In genomic region chr1:47592296-47592975, GRCh38 we compare ENCODE assay signal across 16 cellular contexts.
DNase-seq lines count a peak whose midpoint lies in the region; ATAC-seq and TF ChIP-seq lines count a peak whose summit lies in the region.
"Had no signal": no experiment of that assay in that cellular context is flagged by ENCODE, and none has a peak within 500 bp of the region (broad histone marks: within the 10 kb centered on the region; RNA-seq: fewer than 3 reads in every experiment).

No MANE protein-coding gene starts in this region.

- in situ Hi-C loops in ACHN (cut with HindIII; ENCODE audit: low pct_ligation_motif_present, low pct_unique_long_range_greater_than_20kb, low sequenced_read_pairs) = no loop called here

- no peak for ATAC-seq in activated CD8-positive, alpha-beta T cell treated with anti-CD3 and anti-CD28 coated beads, Interleukin-2, amount 10 ng/mL, durations not matched to agents 7 days and 5 days
- ATAC-seq in activated CD8-positive, alpha-beta T cell treated with anti-CD3 and anti-CD28 coated beads for 36 hours = no peak
- ATAC-seq in foreskin keratinocyte (peak; percentile 3), HG03565 (IDR thresholded peaks at IDR 0.05; ENCODE audit: unreplicated experiment) (no peak), Right ventricle myocardium inferior (no peak)
- ATAC-seq: Panc1, pancreas had no signal

- no peak overlapping the region for H3K4me3 Mint-ChIP-seq in activated CD8-positive, alpha-beta T cell treated with anti-CD3 and anti-CD28 coated beads, Interleukin-2, amount 10 ng/mL, durations not matched to agents 7 days and 5 days
- no peak overlapping the region for H3K4me3 Mint-ChIP-seq in activated CD8-positive, alpha-beta T cell treated with anti-CD3 and anti-CD28 coated beads for 36 hours
- H3K4me3 Mint-ChIP-seq in progenitor cell of endocrine pancreas (ENCODE audit: low read depth) = peak overlapping the region; percentile 43
- H3K4me3 Mint-ChIP-seq: memory B cell had no signal

- H3K4me1 Mint-ChIP-seq in activated CD8-positive, alpha-beta T cell treated with anti-CD3 and anti-CD28 coated beads, Interleukin-2, amount 10 ng/mL, durations not matched to agents 7 days and 5 days (ENCODE audit: low read depth) = no peaks in the 10 kb centered on the region
- H3K4me1 Mint-ChIP-seq in activated CD8-positive, alpha-beta T cell treated with anti-CD3 and anti-CD28 coated beads for 36 hours (ENCODE audit: low read depth) = no peaks in the 10 kb centered on the region
- H3K4me1 Mint-ChIP-seq in progenitor cell of endocrine pancreas (ENCODE audit: low read depth) = peaks cover 3% of the 10 kb centered on the region
- H3K4me1 Mint-ChIP-seq: memory B cell had no signal

- intact Hi-C loops in activated CD8-positive, alpha-beta T cell treated with anti-CD3 and anti-CD28 coated beads for 36 hours (cut with micrococcal nuclease) = no loop called here
- intact Hi-C loops in Right ventricle myocardium inferior (cut with DNase I) = no loop called here

- H3K27ac ChIP-seq in foreskin keratinocyte = no peak overlapping the region
- H3K27ac ChIP-seq: pancreas, thoracic aorta had no signal

- no peaks in the 10 kb centered on the region for H3K36me3 Mint-ChIP-seq in activated CD8-positive, alpha-beta T cell treated with anti-CD3 and anti-CD28 coated beads, Interleukin-2, amount 10 ng/mL, durations not matched to agents 7 days and 5 days (ENCODE audit: low read depth)
- no peaks in the 10 kb centered on the region for H3K36me3 Mint-ChIP-seq in activated CD8-positive, alpha-beta T cell treated with anti-CD3 and anti-CD28 coated beads for 36 hours (ENCODE audit: low read depth)
- no peaks in the 10 kb centered on the region for H3K36me3 Mint-ChIP-seq in progenitor cell of endocrine pancreas (ENCODE audit: insufficient read depth)
- H3K36me3 Mint-ChIP-seq: memory B cell had no signal

- H3K27me3 ChIP-seq in foreskin keratinocyte = peaks cover 64% of the 10 kb centered on the region

- POLR2A ChIA-PET in activated CD8-positive, alpha-beta T cell treated with anti-CD3 and anti-CD28 coated beads, Interleukin-2, amount 10 ng/mL, durations not matched to agents 7 days and 5 days (lab: Charles Lee) = no interaction called here
- POLR2A ChIA-PET in activated CD8-positive, alpha-beta T cell treated with anti-CD3 and anti-CD28 coated beads for 36 hours (lab: Charles Lee) = no interaction called here

- no peaks in the 10 kb centered on the region for H3K9me3 Mint-ChIP-seq in activated CD8-positive, alpha-beta T cell treated with anti-CD3 and anti-CD28 coated beads, Interleukin-2, amount 10 ng/mL, durations not matched to agents 7 days and 5 days (ENCODE audit: insufficient read depth)
- no peaks in the 10 kb centered on the region for H3K9me3 Mint-ChIP-seq in activated CD8-positive, alpha-beta T cell treated with anti-CD3 and anti-CD28 coated beads for 36 hours
- no peaks in the 10 kb centered on the region for H3K9me3 Mint-ChIP-seq in progenitor cell of endocrine pancreas (ENCODE audit: low read depth)
- H3K9me3 Mint-ChIP-seq: memory B cell had no signal

- CTCF ChIA-PET in activated CD8-positive, alpha-beta T cell treated with anti-CD3 and anti-CD28 coated beads, Interleukin-2, amount 10 ng/mL, durations not matched to agents 7 days and 5 days (lab: Charles Lee) = no interaction called here
- CTCF ChIA-PET in activated CD8-positive, alpha-beta T cell treated with anti-CD3 and anti-CD28 coated beads for 36 hours (lab: Charles Lee) = interaction anchor here (1.0 to 1.1 kb wide), 2 partner anchors 155 to 204 kb away, joined by 3 read pairs; no protein-coding TSS in a partner anchor

- H3K27me3 Mint-ChIP-seq in activated CD8-positive, alpha-beta T cell treated with anti-CD3 and anti-CD28 coated beads, Interleukin-2, amount 10 ng/mL, durations not matched to agents 7 days and 5 days (ENCODE audit: low read depth) = peaks cover 17% of the 10 kb centered on the region
- H3K27me3 Mint-ChIP-seq in activated CD8-positive, alpha-beta T cell treated with anti-CD3 and anti-CD28 coated beads for 36 hours = peaks cover 26% of the 10 kb centered on the region
- peaks cover 35% of the 10 kb centered on the region for H3K27me3 Mint-ChIP-seq in progenitor cell of endocrine pancreas

- no peaks in the 10 kb centered on the region for H3K4me1 ChIP-seq in foreskin keratinocyte
- H3K4me1 ChIP-seq: pancreas had no signal

- no peak overlapping the region for H3K27ac Mint-ChIP-seq in activated CD8-positive, alpha-beta T cell treated with anti-CD3 and anti-CD28 coated beads, Interleukin-2, amount 10 ng/mL, durations not matched to agents 7 days and 5 days
- no peak overlapping the region for H3K27ac Mint-ChIP-seq in activated CD8-positive, alpha-beta T cell treated with anti-CD3 and anti-CD28 coated beads for 36 hours
- no peak overlapping the region for H3K27ac Mint-ChIP-seq in progenitor cell of endocrine pancreas
- H3K27ac Mint-ChIP-seq: memory B cell had no signal

- TF ChIP-seq CTCF in activated CD8-positive, alpha-beta T cell treated with anti-CD3 and anti-CD28 coated beads for 36 hours (IDR thresholded peaks at IDR 0.05) = no peak
- TF ChIP-seq CTCF in foreskin keratinocyte (conservative IDR thresholded peaks at IDR 0.05) (no peak), progenitor cell of endocrine pancreas (IDR thresholded peaks at IDR 0.05; ENCODE audit: unreplicated experiment) (no peak)

- DNase-seq in activated CD8-positive, alpha-beta T cell treated with anti-CD3 and anti-CD28 coated beads, Interleukin-2, amount 10 ng/mL, durations not matched to agents 7 days and 5 days = peak; percentile 11
- no peak for DNase-seq in activated CD8-positive, alpha-beta T cell treated with anti-CD3 and anti-CD28 coated beads for 36 hours
- DNase-seq in NCI-H345 (lab: John Stamatoyannopoulos, UW) (peak; percentile 39), foreskin keratinocyte (no peak), progenitor cell of endocrine pancreas (ENCODE audit: low spot score, unreplicated experiment) (no peak), Right ventricle myocardium inferior (ENCODE audit: missing footprints) (no peak), ACHN (no peak)
- DNase-seq: Calu3, cortex of kidney, NCI-H446, T-helper 1 cell had no signal

Comparison
In these comparisons a context has a peak if more than half of its experiments do, and no peak if none do; other contexts are left out.
1. DNase-seq: peak in activated CD8-positive, alpha-beta T cell treated with anti-CD3 and anti-CD28 coated beads, Interleukin-2, amount 10 ng/mL, durations not matched to agents 7 days and 5 days (single experiment) and NCI-H345 (single experiment); none in activated CD8-positive, alpha-beta T cell treated with anti-CD3 and anti-CD28 coated beads for 36 hours (single experiment), foreskin keratinocyte (0 of 2), progenitor cell of endocrine pancreas (single experiment), Right ventricle myocardium inferior (single experiment) and ACHN (single experiment).